ENCODE assay signal across 1 cellular context in the genomic region with DNA sequence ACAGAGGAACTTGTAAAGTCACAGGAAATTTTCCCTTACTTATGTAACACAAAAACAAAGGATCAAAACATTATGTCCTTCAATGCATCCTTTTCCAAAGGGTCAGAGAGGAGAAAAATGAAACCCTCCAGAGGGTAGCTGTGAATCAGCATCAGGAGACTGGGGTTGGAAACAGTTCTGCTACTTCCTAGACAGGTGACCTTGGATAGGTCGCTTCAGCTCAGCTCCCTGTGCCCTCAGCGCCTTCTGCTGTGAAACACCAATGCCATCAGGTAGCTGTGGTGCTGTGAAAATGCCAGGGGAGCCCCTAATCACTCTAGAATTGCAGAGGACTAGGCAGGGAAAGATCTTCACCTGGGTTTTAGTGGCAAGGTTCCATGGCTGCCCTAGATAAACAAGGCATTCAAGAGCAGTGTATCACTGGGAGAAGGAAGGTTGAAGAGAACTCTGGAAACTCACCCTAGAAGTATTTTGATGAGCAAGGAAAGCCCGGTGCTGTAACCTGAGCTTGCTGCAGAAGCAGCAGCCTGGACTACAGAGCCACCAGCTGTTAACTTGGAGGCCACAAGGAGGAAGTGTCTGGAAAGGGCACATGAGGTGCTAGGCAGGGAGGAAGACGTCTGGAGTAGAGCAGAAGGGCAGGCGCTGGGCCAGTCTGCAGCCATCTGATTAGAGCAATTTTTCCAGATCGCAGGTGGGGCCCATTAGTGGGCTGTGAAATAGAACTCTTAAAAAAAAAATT.
A peak's percentile ranks its signal among the peaks of the same experiment; 100 is the strongest.
TF ChIP-seq lines count a peak whose summit lies in the region.

No MANE protein-coding gene starts in this region.

TF ChIP-seq in K562, 482 proteins besides CTCF, POLR2A, EP300 and RAD21 (continued from another document and continues in another):
- TF ChIP-seq RBM34 (IDR thresholded peaks at IDR 0.05; ENCODE audit: borderline replicate concordance, insufficient read depth, low read length) (no peak), GATA2 (CRISPR knock-in tag; IDR thresholded peaks at IDR 0.05) (no peak), PHB (CRISPR knock-in tag; IDR thresholded peaks at IDR 0.05) (no peak), FUS (optimal IDR thresholded peaks at IDR 0.05; ENCODE audit: low read depth, low read length) (no peak), TAF15 (IDR thresholded peaks at IDR 0.05; ENCODE audit: low read depth, low read length) (no peak), RBM39 (optimal IDR thresholded peaks at IDR 0.05; ENCODE audit: low read depth, low read length) (no peak), HDAC1 (IDR thresholded peaks at IDR 0.05) (no peak), U2AF1 (optimal IDR thresholded peaks at IDR 0.05; ENCODE audit: low read depth, low read length) (no peak), NR2C1 (IDR thresholded peaks at IDR 0.05) (no peak), NR2C1 (tag; IDR thresholded peaks at IDR 0.05) (no peak), EGR1 (conservative IDR thresholded peaks at IDR 0.05) (no peak), DDX20 (tag; IDR thresholded peaks at IDR 0.05; ENCODE audit: low read depth) (no peak), SREBF2 (CRISPR knock-in tag; IDR thresholded peaks at IDR 0.05) (no peak), ZNF561 (CRISPR knock-in tag; conservative IDR thresholded peaks at IDR 0.05) (no peak), TBP (optimal IDR thresholded peaks at IDR 0.05; ENCODE audit: low read depth, low read length) (no peak), RFX5 (IDR thresholded peaks at IDR 0.05; ENCODE audit: low read depth, low read length) (no peak), GATAD2B (IDR thresholded peaks at IDR 0.05; ENCODE audit: borderline replicate concordance) (no peak), DNMT1 (IDR thresholded peaks at IDR 0.05) (no peak), ETV1 (tag; conservative IDR thresholded peaks at IDR 0.05; ENCODE audit: low read depth) (0 out of 2 replicates have a peak, but pooled peaks have one; percentile 18), ZNF263 (CRISPR knock-in tag; IDR thresholded peaks at IDR 0.05; ENCODE audit: borderline replicate concordance) (no peak)
- TF ChIP-seq, protein P1, sequence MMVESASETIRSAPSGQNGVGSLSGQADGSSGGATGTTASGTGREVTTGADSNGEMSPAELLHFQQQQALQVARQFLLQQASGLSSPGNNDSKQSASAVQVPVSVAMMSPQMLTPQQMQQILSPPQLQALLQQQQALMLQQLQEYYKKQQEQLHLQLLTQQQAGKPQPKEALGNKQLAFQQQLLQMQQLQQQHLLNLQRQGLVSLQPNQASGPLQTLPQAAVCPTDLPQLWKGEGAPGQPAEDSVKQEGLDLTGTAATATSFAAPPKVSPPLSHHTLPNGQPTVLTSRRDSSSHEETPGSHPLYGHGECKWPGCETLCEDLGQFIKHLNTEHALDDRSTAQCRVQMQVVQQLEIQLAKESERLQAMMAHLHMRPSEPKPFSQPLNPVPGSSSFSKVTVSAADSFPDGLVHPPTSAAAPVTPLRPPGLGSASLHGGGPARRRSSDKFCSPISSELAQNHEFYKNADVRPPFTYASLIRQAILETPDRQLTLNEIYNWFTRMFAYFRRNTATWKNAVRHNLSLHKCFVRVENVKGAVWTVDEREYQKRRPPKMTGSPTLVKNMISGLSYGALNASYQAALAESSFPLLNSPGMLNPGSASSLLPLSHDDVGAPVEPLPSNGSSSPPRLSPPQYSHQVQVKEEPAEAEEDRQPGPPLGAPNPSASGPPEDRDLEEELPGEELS (CRISPR knock-in tag; IDR thresholded peaks at IDR 0.05; ENCODE audit: borderline replicate concordance), result no peak
- TF ChIP-seq, protein P2, sequence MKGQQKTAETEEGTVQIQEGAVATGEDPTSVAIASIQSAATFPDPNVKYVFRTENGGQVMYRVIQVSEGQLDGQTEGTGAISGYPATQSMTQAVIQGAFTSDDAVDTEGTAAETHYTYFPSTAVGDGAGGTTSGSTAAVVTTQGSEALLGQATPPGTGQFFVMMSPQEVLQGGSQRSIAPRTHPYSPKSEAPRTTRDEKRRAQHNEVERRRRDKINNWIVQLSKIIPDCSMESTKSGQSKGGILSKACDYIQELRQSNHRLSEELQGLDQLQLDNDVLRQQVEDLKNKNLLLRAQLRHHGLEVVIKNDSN (CRISPR knock-in tag; IDR thresholded peaks at IDR 0.05), result no peak
- TF ChIP-seq, protein P3, sequence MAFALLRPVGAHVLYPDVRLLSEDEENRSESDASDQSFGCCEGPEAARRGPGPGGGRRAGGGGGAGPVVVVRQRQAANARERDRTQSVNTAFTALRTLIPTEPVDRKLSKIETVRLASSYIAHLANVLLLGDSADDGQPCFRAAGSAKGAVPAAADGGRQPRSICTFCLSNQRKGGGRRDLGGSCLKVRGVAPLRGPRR (CRISPR knock-in tag; IDR thresholded peaks at IDR 0.05), result no peak
- TF ChIP-seq, protein P4, sequence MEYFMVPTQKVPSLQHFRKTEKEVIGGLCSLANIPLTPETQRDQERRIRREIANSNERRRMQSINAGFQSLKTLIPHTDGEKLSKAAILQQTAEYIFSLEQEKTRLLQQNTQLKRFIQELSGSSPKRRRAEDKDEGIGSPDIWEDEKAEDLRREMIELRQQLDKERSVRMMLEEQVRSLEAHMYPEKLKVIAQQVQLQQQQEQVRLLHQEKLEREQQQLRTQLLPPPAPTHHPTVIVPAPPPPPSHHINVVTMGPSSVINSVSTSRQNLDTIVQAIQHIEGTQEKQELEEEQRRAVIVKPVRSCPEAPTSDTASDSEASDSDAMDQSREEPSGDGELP (CRISPR knock-in tag; IDR thresholded peaks at IDR 0.05; ENCODE audit: borderline replicate concordance), result peak; percentile 88
- TF ChIP-seq, protein P5, sequence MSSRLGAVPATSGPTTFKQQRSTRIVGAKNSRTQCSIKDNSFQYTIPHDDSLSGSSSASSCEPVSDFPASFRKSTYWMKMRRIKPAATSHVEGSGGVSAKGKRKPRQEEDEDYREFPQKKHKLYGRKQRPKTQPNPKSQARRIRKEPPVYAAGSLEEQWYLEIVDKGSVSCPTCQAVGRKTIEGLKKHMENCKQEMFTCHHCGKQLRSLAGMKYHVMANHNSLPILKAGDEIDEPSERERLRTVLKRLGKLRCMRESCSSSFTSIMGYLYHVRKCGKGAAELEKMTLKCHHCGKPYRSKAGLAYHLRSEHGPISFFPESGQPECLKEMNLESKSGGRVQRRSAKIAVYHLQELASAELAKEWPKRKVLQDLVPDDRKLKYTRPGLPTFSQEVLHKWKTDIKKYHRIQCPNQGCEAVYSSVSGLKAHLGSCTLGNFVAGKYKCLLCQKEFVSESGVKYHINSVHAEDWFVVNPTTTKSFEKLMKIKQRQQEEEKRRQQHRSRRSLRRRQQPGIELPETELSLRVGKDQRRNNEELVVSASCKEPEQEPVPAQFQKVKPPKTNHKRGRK (tag; IDR thresholded peaks at IDR 0.05), result no peak
- TF ChIP-seq, protein P6, sequence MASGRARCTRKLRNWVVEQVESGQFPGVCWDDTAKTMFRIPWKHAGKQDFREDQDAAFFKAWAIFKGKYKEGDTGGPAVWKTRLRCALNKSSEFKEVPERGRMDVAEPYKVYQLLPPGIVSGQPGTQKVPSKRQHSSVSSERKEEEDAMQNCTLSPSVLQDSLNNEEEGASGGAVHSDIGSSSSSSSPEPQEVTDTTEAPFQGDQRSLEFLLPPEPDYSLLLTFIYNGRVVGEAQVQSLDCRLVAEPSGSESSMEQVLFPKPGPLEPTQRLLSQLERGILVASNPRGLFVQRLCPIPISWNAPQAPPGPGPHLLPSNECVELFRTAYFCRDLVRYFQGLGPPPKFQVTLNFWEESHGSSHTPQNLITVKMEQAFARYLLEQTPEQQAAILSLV (tag; IDR thresholded peaks at IDR 0.05), result no peak
- TF ChIP-seq, protein P7, sequence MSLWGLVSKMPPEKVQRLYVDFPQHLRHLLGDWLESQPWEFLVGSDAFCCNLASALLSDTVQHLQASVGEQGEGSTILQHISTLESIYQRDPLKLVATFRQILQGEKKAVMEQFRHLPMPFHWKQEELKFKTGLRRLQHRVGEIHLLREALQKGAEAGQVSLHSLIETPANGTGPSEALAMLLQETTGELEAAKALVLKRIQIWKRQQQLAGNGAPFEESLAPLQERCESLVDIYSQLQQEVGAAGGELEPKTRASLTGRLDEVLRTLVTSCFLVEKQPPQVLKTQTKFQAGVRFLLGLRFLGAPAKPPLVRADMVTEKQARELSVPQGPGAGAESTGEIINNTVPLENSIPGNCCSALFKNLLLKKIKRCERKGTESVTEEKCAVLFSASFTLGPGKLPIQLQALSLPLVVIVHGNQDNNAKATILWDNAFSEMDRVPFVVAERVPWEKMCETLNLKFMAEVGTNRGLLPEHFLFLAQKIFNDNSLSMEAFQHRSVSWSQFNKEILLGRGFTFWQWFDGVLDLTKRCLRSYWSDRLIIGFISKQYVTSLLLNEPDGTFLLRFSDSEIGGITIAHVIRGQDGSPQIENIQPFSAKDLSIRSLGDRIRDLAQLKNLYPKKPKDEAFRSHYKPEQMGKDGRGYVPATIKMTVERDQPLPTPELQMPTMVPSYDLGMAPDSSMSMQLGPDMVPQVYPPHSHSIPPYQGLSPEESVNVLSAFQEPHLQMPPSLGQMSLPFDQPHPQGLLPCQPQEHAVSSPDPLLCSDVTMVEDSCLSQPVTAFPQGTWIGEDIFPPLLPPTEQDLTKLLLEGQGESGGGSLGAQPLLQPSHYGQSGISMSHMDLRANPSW (CRISPR knock-in tag; IDR thresholded peaks at IDR 0.05), result no peak
- TF ChIP-seq, protein P8, sequence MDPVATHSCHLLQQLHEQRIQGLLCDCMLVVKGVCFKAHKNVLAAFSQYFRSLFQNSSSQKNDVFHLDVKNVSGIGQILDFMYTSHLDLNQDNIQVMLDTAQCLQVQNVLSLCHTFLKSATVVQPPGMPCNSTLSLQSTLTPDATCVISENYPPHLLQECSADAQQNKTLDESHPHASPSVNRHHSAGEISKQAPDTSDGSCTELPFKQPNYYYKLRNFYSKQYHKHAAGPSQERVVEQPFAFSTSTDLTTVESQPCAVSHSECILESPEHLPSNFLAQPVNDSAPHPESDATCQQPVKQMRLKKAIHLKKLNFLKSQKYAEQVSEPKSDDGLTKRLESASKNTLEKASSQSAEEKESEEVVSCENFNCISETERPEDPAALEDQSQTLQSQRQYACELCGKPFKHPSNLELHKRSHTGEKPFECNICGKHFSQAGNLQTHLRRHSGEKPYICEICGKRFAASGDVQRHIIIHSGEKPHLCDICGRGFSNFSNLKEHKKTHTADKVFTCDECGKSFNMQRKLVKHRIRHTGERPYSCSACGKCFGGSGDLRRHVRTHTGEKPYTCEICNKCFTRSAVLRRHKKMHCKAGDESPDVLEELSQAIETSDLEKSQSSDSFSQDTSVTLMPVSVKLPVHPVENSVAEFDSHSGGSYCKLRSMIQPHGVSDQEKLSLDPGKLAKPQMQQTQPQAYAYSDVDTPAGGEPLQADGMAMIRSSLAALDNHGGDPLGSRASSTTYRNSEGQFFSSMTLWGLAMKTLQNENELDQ (CRISPR knock-in tag; IDR thresholded peaks at IDR 0.05; ENCODE audit: borderline replicate concordance), result no peak
- TF ChIP-seq, protein P9, sequence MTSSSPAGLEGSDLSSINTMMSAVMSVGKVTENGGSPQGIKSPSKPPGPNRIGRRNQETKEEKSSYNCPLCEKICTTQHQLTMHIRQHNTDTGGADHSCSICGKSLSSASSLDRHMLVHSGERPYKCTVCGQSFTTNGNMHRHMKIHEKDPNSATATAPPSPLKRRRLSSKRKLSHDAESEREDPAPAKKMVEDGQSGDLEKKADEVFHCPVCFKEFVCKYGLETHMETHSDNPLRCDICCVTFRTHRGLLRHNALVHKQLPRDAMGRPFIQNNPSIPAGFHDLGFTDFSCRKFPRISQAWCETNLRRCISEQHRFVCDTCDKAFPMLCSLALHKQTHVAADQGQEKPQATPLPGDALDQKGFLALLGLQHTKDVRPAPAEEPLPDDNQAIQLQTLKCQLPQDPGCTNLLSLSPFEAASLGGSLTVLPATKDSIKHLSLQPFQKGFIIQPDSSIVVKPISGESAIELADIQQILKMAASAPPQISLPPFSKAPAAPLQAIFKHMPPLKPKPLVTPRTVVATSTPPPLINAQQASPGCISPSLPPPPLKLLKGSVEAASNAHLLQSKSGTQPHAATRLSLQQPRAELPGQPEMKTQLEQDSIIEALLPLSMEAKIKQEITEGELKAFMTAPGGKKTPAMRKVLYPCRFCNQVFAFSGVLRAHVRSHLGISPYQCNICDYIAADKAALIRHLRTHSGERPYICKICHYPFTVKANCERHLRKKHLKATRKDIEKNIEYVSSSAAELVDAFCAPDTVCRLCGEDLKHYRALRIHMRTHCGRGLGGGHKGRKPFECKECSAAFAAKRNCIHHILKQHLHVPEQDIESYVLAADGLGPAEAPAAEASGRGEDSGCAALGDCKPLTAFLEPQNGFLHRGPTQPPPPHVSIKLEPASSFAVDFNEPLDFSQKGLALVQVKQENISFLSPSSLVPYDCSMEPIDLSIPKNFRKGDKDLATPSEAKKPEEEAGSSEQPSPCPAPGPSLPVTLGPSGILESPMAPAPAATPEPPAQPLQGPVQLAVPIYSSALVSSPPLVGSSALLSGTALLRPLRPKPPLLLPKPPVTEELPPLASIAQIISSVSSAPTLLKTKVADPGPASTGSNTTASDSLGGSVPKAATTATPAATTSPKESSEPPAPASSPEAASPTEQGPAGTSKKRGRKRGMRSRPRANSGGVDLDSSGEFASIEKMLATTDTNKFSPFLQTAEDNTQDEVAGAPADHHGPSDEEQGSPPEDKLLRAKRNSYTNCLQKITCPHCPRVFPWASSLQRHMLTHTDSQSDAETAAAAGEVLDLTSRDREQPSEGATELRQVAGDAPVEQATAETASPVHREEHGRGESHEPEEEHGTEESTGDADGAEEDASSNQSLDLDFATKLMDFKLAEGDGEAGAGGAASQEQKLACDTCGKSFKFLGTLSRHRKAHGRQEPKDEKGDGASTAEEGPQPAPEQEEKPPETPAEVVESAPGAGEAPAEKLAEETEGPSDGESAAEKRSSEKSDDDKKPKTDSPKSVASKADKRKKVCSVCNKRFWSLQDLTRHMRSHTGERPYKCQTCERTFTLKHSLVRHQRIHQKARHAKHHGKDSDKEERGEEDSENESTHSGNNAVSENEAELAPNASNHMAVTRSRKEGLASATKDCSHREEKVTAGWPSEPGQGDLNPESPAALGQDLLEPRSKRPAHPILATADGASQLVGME (CRISPR knock-in tag; IDR thresholded peaks at IDR 0.05), result no peak
- TF ChIP-seq, protein P10, sequence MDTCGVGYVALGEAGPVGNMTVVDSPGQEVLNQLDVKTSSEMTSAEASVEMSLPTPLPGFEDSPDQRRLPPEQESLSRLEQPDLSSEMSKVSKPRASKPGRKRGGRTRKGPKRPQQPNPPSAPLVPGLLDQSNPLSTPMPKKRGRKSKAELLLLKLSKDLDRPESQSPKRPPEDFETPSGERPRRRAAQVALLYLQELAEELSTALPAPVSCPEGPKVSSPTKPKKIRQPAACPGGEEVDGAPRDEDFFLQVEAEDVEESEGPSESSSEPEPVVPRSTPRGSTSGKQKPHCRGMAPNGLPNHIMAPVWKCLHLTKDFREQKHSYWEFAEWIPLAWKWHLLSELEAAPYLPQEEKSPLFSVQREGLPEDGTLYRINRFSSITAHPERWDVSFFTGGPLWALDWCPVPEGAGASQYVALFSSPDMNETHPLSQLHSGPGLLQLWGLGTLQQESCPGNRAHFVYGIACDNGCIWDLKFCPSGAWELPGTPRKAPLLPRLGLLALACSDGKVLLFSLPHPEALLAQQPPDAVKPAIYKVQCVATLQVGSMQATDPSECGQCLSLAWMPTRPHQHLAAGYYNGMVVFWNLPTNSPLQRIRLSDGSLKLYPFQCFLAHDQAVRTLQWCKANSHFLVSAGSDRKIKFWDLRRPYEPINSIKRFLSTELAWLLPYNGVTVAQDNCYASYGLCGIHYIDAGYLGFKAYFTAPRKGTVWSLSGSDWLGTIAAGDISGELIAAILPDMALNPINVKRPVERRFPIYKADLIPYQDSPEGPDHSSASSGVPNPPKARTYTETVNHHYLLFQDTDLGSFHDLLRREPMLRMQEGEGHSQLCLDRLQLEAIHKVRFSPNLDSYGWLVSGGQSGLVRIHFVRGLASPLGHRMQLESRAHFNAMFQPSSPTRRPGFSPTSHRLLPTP (IDR thresholded peaks at IDR 0.05; ENCODE audit: borderline replicate concordance, extremely low read depth, insufficient read length), result no peak
